In genomic region chr2:7210712-7211111, GRCh38 we compare ENCODE assay signal across 18 cellular contexts.
"Had no signal": no experiment of that assay in that cellular context is flagged by ENCODE, and none has a peak within 500 bp of the region (broad histone marks: within the 10 kb centered on the region; RNA-seq: fewer than 3 reads in every experiment).

No MANE protein-coding gene starts in this region.

- H3K4me3 ChIP-seq: breast epithelium, colonic mucosa had no signal

- H3K27me3 Mint-ChIP-seq: activated CD8-positive, alpha-beta memory T cell treated with anti-CD3 and anti-CD28 coated beads, Interleukin-2, amount 10 ng/mL, durations not matched to agents 7 days and 5 days; activated naive CD8-positive, alpha-beta T cell had no signal

- H3K4me1 Mint-ChIP-seq: activated CD8-positive, alpha-beta memory T cell treated with anti-CD3 and anti-CD28 coated beads, Interleukin-2, amount 10 ng/mL, durations not matched to agents 7 days and 5 days had no signal

- H3K27me3 ChIP-seq: breast epithelium, colonic mucosa had no signal

- H3K27ac Mint-ChIP-seq: activated CD8-positive, alpha-beta memory T cell treated with anti-CD3 and anti-CD28 coated beads, Interleukin-2, amount 10 ng/mL, durations not matched to agents 7 days and 5 days; activated naive CD4-positive, alpha-beta T cell treated with anti-CD3 and anti-CD28 coated beads for 36 hours; activated naive CD8-positive, alpha-beta T cell had no signal

- ATAC-seq: activated CD4-positive, CD25-positive, alpha-beta regulatory T cell treated with anti-CD3 and anti-CD28 coated beads, Interleukin-2, amount 50 U/mL, for 24 hours; activated CD8-positive, alpha-beta memory T cell treated with anti-CD3 and anti-CD28 coated beads, Interleukin-2, amount 10 ng/mL, durations not matched to agents 7 days and 5 days; activated T-cell treated with anti-CD3 and anti-CD28 coated beads, Interleukin-2, amount 50 U/mL, for 4 hours had no signal

- H3K36me3 ChIP-seq: breast epithelium, colonic mucosa had no signal

- DNase-seq: activated CD4-positive, alpha-beta T cell treated with anti-CD3 and anti-CD28 coated beads for 48 hours; activated CD4-positive, alpha-beta T cell treated with anti-CD3 and anti-CD28 coated beads, Interleukin-2, amount 50 U/mL, for 48 hours; activated CD8-positive, alpha-beta memory T cell treated with anti-CD3 and anti-CD28 coated beads, Interleukin-2, amount 10 ng/mL, durations not matched to agents 7 days and 5 days; activated gamma-delta T cell; activated naive CD4-positive, alpha-beta T cell treated with anti-CD3 and anti-CD28 coated beads for 36 hours; activated T-cell treated with anti-CD3 and anti-CD28 coated beads, Interleukin-2, amount 50 U/mL, for 4 hours; caudate nucleus; colonic mucosa; Karpas-422; MM.1S; NCI-H1105; NCI-H1436 treated with DMSO at 0.1 percent for 48 hours; NCI-H187; NCI-H2081; SIG-M5 had no signal

- H3K4me1 ChIP-seq: breast epithelium, colonic mucosa had no signal

- H3K9me3 Mint-ChIP-seq: activated naive CD4-positive, alpha-beta T cell treated with anti-CD3 and anti-CD28 coated beads for 36 hours; activated T-cell treated with anti-CD3 and anti-CD28 coated beads, Interleukin-2, amount 50 U/mL, for 4 hours had no signal

- H3K4me3 Mint-ChIP-seq: activated CD8-positive, alpha-beta memory T cell treated with anti-CD3 and anti-CD28 coated beads, Interleukin-2, amount 10 ng/mL, durations not matched to agents 7 days and 5 days; activated naive CD4-positive, alpha-beta T cell treated with anti-CD3 and anti-CD28 coated beads for 36 hours; activated naive CD8-positive, alpha-beta T cell; activated T-cell treated with anti-CD3 and anti-CD28 coated beads, Interleukin-2, amount 50 U/mL, for 4 hours had no signal

- H3K36me3 Mint-ChIP-seq: activated CD8-positive, alpha-beta memory T cell treated with anti-CD3 and anti-CD28 coated beads, Interleukin-2, amount 10 ng/mL, durations not matched to agents 7 days and 5 days; activated naive CD8-positive, alpha-beta T cell had no signal

- H3K27ac ChIP-seq: breast epithelium, colonic mucosa had no signal

- H3K9me3 ChIP-seq: breast epithelium, colonic mucosa had no signal
